In genomic region chr6:77764364-77764763, GRCh38 we compare ENCODE assay signal across 35 cellular contexts.
"Had no signal": no experiment of that assay in that cellular context is flagged by ENCODE, and none has a peak within 500 bp of the region (broad histone marks: within the 10 kb centered on the region; RNA-seq: fewer than 3 reads in every experiment).

No MANE protein-coding gene starts in this region.

- DNase-seq: Karpas-422, Kasumi-1, KG1, MG63, MM.1S, MV-4-11, NCI-H1048, NCI-H1092, NCI-H1092 treated with DMSO at 0.1 percent for 48 hours, NCI-H1105, NCI-H1105 treated with DMSO at 0.1 percent for 48 hours, NCI-H1417, NCI-H1417 treated with DMSO at 0.1 percent for 48 hours, NCI-H1436, NCI-H146, NCI-H1694, NCI-H1694 treated with DMSO at 0.1 percent for 48 hours, NCI-H187, NCI-H187 treated with DMSO at 0.1 percent for 48 hours, NCI-H1930, NCI-H2029, NCI-H2029 treated with DMSO at 0.1 percent for 48 hours, NCI-H2081, NCI-H2081 treated with DMSO at 0.1 percent for 48 hours, NCI-H2107, NCI-H2171, NCI-H2171 treated with DMSO at 0.1 percent for 48 hours, NCI-H2227 treated with DMSO at 0.1 percent for 48 hours, NCI-H226, NCI-H345, NCI-H446, NCI-H446 treated with DMSO at 0.1 percent for 48 hours, NCI-H510A, NCI-H510A treated with DMSO at 0.1 percent for 48 hours had no signal

- H3K4me2 ChIP-seq: KMS-11 had no signal

- H3K27me3 ChIP-seq: MG63 had no signal

- H3K27ac ChIP-seq: KMS-11 had no signal

- H3K9ac ChIP-seq: KMS-11 had no signal

- H3K4me3 ChIP-seq: MG63 had no signal

- H3K36me3 ChIP-seq: MG63 had no signal

- H3K9me3 ChIP-seq: MG63 had no signal
